ENCODE assay signal across 32 cellular contexts in the genomic region with DNA sequence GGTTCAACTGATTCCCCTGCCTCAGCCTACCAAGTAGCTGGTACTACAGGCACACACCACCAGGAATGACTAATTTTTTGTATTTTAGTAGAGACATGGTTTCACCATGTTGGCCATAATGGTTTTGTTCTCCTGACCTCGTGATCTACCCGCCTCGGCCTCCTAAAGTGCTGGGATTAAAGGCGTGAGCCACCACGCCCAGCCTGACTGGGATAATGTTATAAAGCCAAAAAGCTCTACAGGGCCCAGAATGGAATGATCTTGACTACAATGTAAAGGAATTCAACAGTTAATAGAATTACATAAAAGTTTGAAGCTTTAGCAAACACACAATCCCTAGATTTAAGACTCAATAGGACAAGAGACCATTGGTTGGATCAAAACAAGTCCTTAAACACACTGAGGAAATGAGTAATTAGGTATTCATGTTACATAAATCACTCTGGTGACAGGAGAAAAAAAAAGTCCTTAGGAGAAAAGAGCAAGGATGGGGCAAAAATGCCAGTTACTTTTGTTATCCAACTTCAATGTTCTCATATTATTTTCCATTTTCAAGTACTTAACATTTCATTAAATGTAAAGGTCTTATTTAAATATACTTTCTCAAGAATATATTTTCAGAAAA.
"Had no signal": no experiment of that assay in that cellular context is flagged by ENCODE, and none has a peak within 500 bp of the region (broad histone marks: within the 10 kb centered on the region; RNA-seq: fewer than 3 reads in every experiment).

No MANE protein-coding gene starts in this region.

- H3K36me3 Mint-ChIP-seq: activated CD4-positive, alpha-beta memory T cell treated with anti-CD3 and anti-CD28 coated beads for 36 hours; activated naive CD4-positive, alpha-beta T cell treated with anti-CD3 and anti-CD28 coated beads, Interleukin-2, amount 50 U/mL, for 72 hours; activated naive CD8-positive, alpha-beta T cell treated with anti-CD3 and anti-CD28 coated beads for 36 hours; brain had no signal

- H3K9me3 ChIP-seq: adrenal gland had no signal

- ATAC-seq: activated CD8-positive, alpha-beta T cell treated with anti-CD3 and anti-CD28 coated beads for 36 hours; activated naive CD4-positive, alpha-beta T cell treated with anti-CD3 and anti-CD28 coated beads, Interleukin-2, amount 50 U/mL, for 72 hours; activated T-cell treated with anti-CD3 and anti-CD28 coated beads, Interleukin-2, amount 50 U/mL, for 4 hours; activated T-cell treated with anti-CD3 and anti-CD28 coated beads, Interleukin-2, amount 50 U/mL, for 72 hours; activated T-helper 17 cell treated with anti-CD3 and anti-CD28 coated beads, Interleukin-2, amount 50 U/mL, for 72 hours had no signal

- H3K4me3 ChIP-seq: adrenal gland, cardiac muscle cell had no signal

- DNase-seq: activated B cell treated with CpG ODN at 0.5 μM for 24 hours; activated CD4-positive, alpha-beta memory T cell treated with anti-CD3 and anti-CD28 coated beads for 36 hours; activated CD4-positive, alpha-beta T cell treated with anti-CD3 and anti-CD28 coated beads for 4 hours; activated CD4-positive, alpha-beta T cell treated with anti-CD3 and anti-CD28 coated beads, Interleukin-2, amount 10 ng/mL, durations not matched to agents 24 days and 14 days; activated CD4-positive, alpha-beta T cell treated with anti-CD3 and anti-CD28 coated beads, Interleukin-2, amount 50 U/mL, for 1 hour; activated CD4-positive, alpha-beta T cell treated with anti-CD3 and anti-CD28 coated beads, Interleukin-2, amount 50 U/mL, for 4 hours; activated CD4-positive, CD25-positive, alpha-beta regulatory T cell treated with anti-CD3 and anti-CD28 coated beads, Interleukin-2, amount 50 U/mL, for 72 hours; activated CD8-positive, alpha-beta memory T cell treated with anti-CD3 and anti-CD28 coated beads, Interleukin-2, amount 50 U/mL, for 4 hours; activated CD8-positive, alpha-beta T cell treated with anti-CD3 and anti-CD28 coated beads for 36 hours; activated effector memory CD4-positive, alpha-beta T cell treated with anti-CD3 and anti-CD28 coated beads, Interleukin-2, amount 50 U/mL, for 16 hours; activated gamma-delta T cell treated with Interleukin-2 at 50 U/mL for 16 hours; activated naive CD4-positive, alpha-beta T cell; activated naive CD4-positive, alpha-beta T cell treated with anti-CD3 and anti-CD28 coated beads for 36 hours; activated naive CD4-positive, alpha-beta T cell treated with anti-CD3 and anti-CD28 coated beads, Interleukin-2, amount 50 U/mL, for 16 hours; activated naive CD8-positive, alpha-beta T cell treated with anti-CD3 and anti-CD28 coated beads for 36 hours; activated T-cell treated with anti-CD3 and anti-CD28 coated beads for 4 hours; activated T-cell treated with anti-CD3 and anti-CD28 coated beads, Interleukin-2, amount 50 U/mL, for 1 hour; activated T-cell treated with anti-CD3 and anti-CD28 coated beads, Interleukin-2, amount 50 U/mL, for 4 hours; activated T-cell treated with anti-CD3 and anti-CD28 coated beads, Interleukin-2, amount 50 U/mL, for 72 hours; adrenal gland; amniotic stem cell; aorta; central memory CD4-positive, alpha-beta T cell; T-helper 2 cell; T-helper 9 cell had no signal

- H3K27me3 Mint-ChIP-seq: activated B cell treated with CpG ODN at 0.5 μM for 24 hours; activated CD4-positive, alpha-beta memory T cell treated with anti-CD3 and anti-CD28 coated beads for 36 hours; activated CD4-positive, alpha-beta T cell treated with anti-CD3 and anti-CD28 coated beads, Interleukin-2, amount 10 ng/mL, durations not matched to agents 24 days and 14 days; activated CD8-positive, alpha-beta T cell treated with anti-CD3 and anti-CD28 coated beads for 36 hours; activated naive CD8-positive, alpha-beta T cell treated with anti-CD3 and anti-CD28 coated beads for 36 hours; activated T-helper 17 cell treated with anti-CD3 and anti-CD28 coated beads, Interleukin-2, amount 50 U/mL, for 72 hours; brain had no signal

- H3K36me3 ChIP-seq: adrenal gland, cardiac muscle cell had no signal

- H3K27ac ChIP-seq: adrenal gland, cardiac muscle cell, VCaP had no signal

- H3K4me3 Mint-ChIP-seq: activated B cell treated with CpG ODN at 0.5 μM for 24 hours; activated CD4-positive, alpha-beta memory T cell treated with anti-CD3 and anti-CD28 coated beads for 36 hours; activated CD4-positive, alpha-beta T cell treated with anti-CD3 and anti-CD28 coated beads, Interleukin-2, amount 10 ng/mL, durations not matched to agents 24 days and 14 days; activated CD8-positive, alpha-beta T cell treated with anti-CD3 and anti-CD28 coated beads for 36 hours; activated naive CD4-positive, alpha-beta T cell treated with anti-CD3 and anti-CD28 coated beads for 36 hours; activated naive CD8-positive, alpha-beta T cell treated with anti-CD3 and anti-CD28 coated beads for 36 hours; activated T-cell treated with anti-CD3 and anti-CD28 coated beads, Interleukin-2, amount 50 U/mL, for 4 hours; activated T-cell treated with anti-CD3 and anti-CD28 coated beads, Interleukin-2, amount 50 U/mL, for 72 hours; activated T-helper 1 cell treated with anti-CD3 and anti-CD28 coated beads, Interleukin-12 subunit alpha, Interleukin-12 subunit beta, Interleukin-2, Interleukin-4 antibody, amounts not matched to agents 30 ng/mL and 10 ng/mL and 1 ng/mL, durations not matched to agents 14 hours and 24 hours and 36 hours; activated T-helper 17 cell treated with anti-CD3 and anti-CD28 coated beads, Interleukin-2, amount 50 U/mL, for 72 hours; brain; T-helper 2 cell treated with Interferon-gamma antibody and Interleukin-4, amounts not matched to agents 5 μg/mL and 100 μg/mL, for 36 hours had no signal

- H3K27ac Mint-ChIP-seq: activated B cell treated with CpG ODN at 0.5 μM for 24 hours; activated CD4-positive, alpha-beta memory T cell treated with anti-CD3 and anti-CD28 coated beads for 36 hours; activated CD4-positive, alpha-beta T cell treated with anti-CD3 and anti-CD28 coated beads, Interleukin-2, amount 10 ng/mL, durations not matched to agents 24 days and 14 days; activated CD8-positive, alpha-beta T cell treated with anti-CD3 and anti-CD28 coated beads for 36 hours; activated naive CD4-positive, alpha-beta T cell treated with anti-CD3 and anti-CD28 coated beads for 36 hours; activated naive CD4-positive, alpha-beta T cell treated with anti-CD3 and anti-CD28 coated beads, Interleukin-2, amount 50 U/mL, for 72 hours; activated naive CD8-positive, alpha-beta T cell treated with anti-CD3 and anti-CD28 coated beads for 36 hours; activated T-cell treated with anti-CD3 and anti-CD28 coated beads, Interleukin-2, amount 50 U/mL, for 72 hours; activated T-helper 1 cell treated with anti-CD3 and anti-CD28 coated beads, Interleukin-12 subunit alpha, Interleukin-12 subunit beta, Interleukin-2, Interleukin-4 antibody, amounts not matched to agents 30 ng/mL and 10 ng/mL and 1 ng/mL, durations not matched to agents 14 hours and 24 hours and 36 hours; activated T-helper 17 cell treated with anti-CD3 and anti-CD28 coated beads, Interleukin-2, amount 50 U/mL, for 72 hours; brain; T-helper 2 cell treated with Interferon-gamma antibody and Interleukin-4, amounts not matched to agents 5 μg/mL and 100 μg/mL, for 36 hours had no signal

- H3K27me3 ChIP-seq: adrenal gland, cardiac muscle cell had no signal

- H3K4me1 ChIP-seq: adrenal gland had no signal

- H3K4me1 Mint-ChIP-seq: activated B cell treated with CpG ODN at 0.5 μM for 24 hours; activated CD4-positive, alpha-beta T cell treated with anti-CD3 and anti-CD28 coated beads, Interleukin-2, amount 10 ng/mL, durations not matched to agents 24 days and 14 days; activated naive CD8-positive, alpha-beta T cell treated with anti-CD3 and anti-CD28 coated beads for 36 hours; activated T-helper 17 cell treated with anti-CD3 and anti-CD28 coated beads, Interleukin-2, amount 50 U/mL, for 72 hours; brain had no signal
